Comparison of ENCODE assay signal across 28 cellular contexts in the genomic region with DNA sequence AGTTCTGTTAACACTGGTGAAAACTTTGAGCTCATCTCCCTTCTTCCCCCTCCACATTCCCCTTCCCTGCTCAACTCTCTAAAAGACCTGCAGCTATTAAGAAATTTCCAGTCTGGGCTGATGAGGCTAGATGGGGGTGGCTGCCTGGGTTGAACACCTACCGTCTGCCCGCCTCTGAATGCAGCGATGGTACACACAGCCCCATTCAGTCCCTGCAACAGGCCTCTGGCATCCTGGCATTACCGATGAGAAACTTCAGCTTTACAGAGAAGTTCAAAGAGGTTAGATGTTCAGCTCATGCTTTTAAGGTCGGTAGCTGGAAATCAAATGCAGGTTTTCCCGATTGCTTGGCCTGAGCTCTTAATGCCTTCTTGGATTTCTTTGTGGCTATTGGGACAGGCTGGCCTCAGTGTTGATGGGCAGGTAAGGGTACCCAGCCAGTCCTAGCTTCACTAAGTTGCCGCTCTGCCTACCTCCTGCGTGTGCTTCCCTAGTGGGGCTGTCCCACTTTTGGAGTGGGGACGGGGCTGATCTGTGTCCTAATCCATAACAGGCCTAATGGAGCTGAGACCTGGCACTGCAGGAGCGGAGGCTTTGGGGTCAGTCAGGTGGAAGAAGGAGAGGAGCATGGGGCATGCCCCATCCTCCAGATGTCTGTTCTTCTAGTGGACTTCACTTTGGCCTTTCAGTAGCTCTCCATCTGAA. TPM values are rescaled to one million over a fixed set of nuclear protein-coding genes. Genes with fewer than 3 reads are reported as not detected.
DNase-seq lines count a peak whose midpoint lies in the region; ATAC-seq and TF ChIP-seq lines count a peak whose summit lies in the region.
"Had no signal": no experiment of that assay in that cellular context is flagged by ENCODE, and none has a peak within 500 bp of the region (broad histone marks: within the 10 kb centered on the region; RNA-seq: fewer than 3 reads in every experiment).

No MANE protein-coding gene starts in this region.

- no peaks in the 10 kb centered on the region for H3K9me3 Mint-ChIP-seq in CD8-positive, alpha-beta T cell
- no peaks in the 10 kb centered on the region for H3K9me3 Mint-ChIP-seq in natural killer cell
- no peaks in the 10 kb centered on the region for H3K9me3 Mint-ChIP-seq in activated naive CD8-positive, alpha-beta T cell treated with anti-CD3 and anti-CD28 coated beads for 36 hours
- H3K9me3 Mint-ChIP-seq in effector memory CD8-positive, alpha-beta T cell: no peaks in the 10 kb centered on the region
- H3K9me3 Mint-ChIP-seq: activated naive CD8-positive, alpha-beta T cell treated with anti-CD3 and anti-CD28 coated beads, Interleukin-2, amount 50 U/mL, for 24 hours; CD4-positive, alpha-beta T cell had no signal

- H3K27ac ChIP-seq in CD8-positive, alpha-beta T cell (ENCODE audit: low read depth, low read length): no peak overlapping the region
- H3K27ac ChIP-seq in ascending aorta: peak overlapping the region; percentile 77 to 87
- H3K27ac ChIP-seq in thoracic aorta: peak overlapping the region; percentile 89
- H3K27ac ChIP-seq in testis: peak overlapping the region in 1 of 2 donors; percentile 79
- H3K27ac ChIP-seq: neutrophil, SK-N-MC had no signal

- ATAC-seq in CD8-positive, alpha-beta T cell: no peak
- ATAC-seq in natural killer cell (peak in 1 of 3 donors; percentile 24), thoracic aorta (ENCODE audit: insufficient number of reproducible peaks, low FRiP score, low read depth) (no peak)
- no peak for ATAC-seq in effector memory CD8-positive, alpha-beta T cell (replicated peaks)
- ATAC-seq: activated naive CD8-positive, alpha-beta T cell treated with anti-CD3 and anti-CD28 coated beads, Interleukin-2, amount 50 U/mL, for 24 hours; left lung; mucosa of descending colon; T-helper 17 cell had no signal

- DNase-seq in CD8-positive, alpha-beta T cell: no peak
- DNase-seq in ascending aorta (ENCODE audit: low spot score in 2 of 2) (peak in 1 of 2 donors; percentile 53), natural killer cell (no peak), thoracic aorta (ENCODE audit: low spot score) (no peak), testis (no peak), superior temporal gyrus (ENCODE audit: extremely low spot score) (no peak)
- no peak for DNase-seq in activated naive CD8-positive, alpha-beta T cell treated with anti-CD3 and anti-CD28 coated beads for 36 hours
- DNase-seq in effector memory CD8-positive, alpha-beta T cell: no peak
- DNase-seq: activated CD4-positive, alpha-beta T cell treated with anti-CD3 and anti-CD28 coated beads, Interleukin-2, amount 50 U/mL, for 1 hour; activated CD8-positive, alpha-beta memory T cell treated with anti-CD3 and anti-CD28 coated beads, Interleukin-2, amount 50 U/mL, for 4 hours; activated effector memory CD4-positive, alpha-beta T cell treated with Interleukin-2 at 50 U/mL for 16 hours; activated naive CD8-positive, alpha-beta T cell treated with anti-CD3 and anti-CD28 coated beads, Interleukin-2, amount 50 U/mL, for 24 hours; CD4-positive, alpha-beta T cell; cortex of kidney; DMS153; GDM1; heart left ventricle; Kasumi-1; left lung; mucosa of descending colon; NCI-H1048; NCI-H187 treated with DMSO at 0.1 percent for 48 hours; NCI-H2227 treated with DMSO at 0.1 percent for 48 hours; RPMI8226; stimulated activated CD4-positive, alpha-beta T cell treated with anti-CD3 and anti-CD28 coated beads, Interleukin-12 subunit alpha, Interleukin-12 subunit beta, amount 100 ng/mL, for 4 hours; T-helper 17 cell had no signal

- peaks cover 36% of the 10 kb centered on the region for H3K4me1 Mint-ChIP-seq in CD8-positive, alpha-beta T cell (ENCODE audit: low read depth)
- H3K4me1 Mint-ChIP-seq in natural killer cell: peaks cover 90 to 97% of the 10 kb centered on the region in 2 donors
- peaks cover 23% of the 10 kb centered on the region for H3K4me1 Mint-ChIP-seq in activated naive CD8-positive, alpha-beta T cell treated with anti-CD3 and anti-CD28 coated beads for 36 hours
- peaks cover 11 to 63% of the 10 kb centered on the region in 2 donors for H3K4me1 Mint-ChIP-seq in effector memory CD8-positive, alpha-beta T cell (ENCODE audit: low read depth in 2 of 2)

- TF ChIP-seq CTCF in CD8-positive, alpha-beta T cell (IDR thresholded peaks at IDR 0.05): no peak
- TF ChIP-seq CTCF in ascending aorta (IDR thresholded peaks at IDR 0.05): no peak
- TF ChIP-seq CTCF in natural killer cell (IDR thresholded peaks at IDR 0.05): no peak
- TF ChIP-seq CTCF in thoracic aorta (IDR thresholded peaks at IDR 0.05): no peak
- TF ChIP-seq CTCF in testis (IDR thresholded peaks at IDR 0.05): no peak

- no peaks in the 10 kb centered on the region for H3K36me3 Mint-ChIP-seq in CD8-positive, alpha-beta T cell
- H3K36me3 Mint-ChIP-seq in natural killer cell: no peaks in the 10 kb centered on the region
- H3K36me3 Mint-ChIP-seq in activated naive CD8-positive, alpha-beta T cell treated with anti-CD3 and anti-CD28 coated beads for 36 hours: no peaks in the 10 kb centered on the region
- H3K36me3 Mint-ChIP-seq in effector memory CD8-positive, alpha-beta T cell (ENCODE audit: insufficient read depth): peaks cover 36% of the 10 kb centered on the region

- 95 to 96% methylated on average over 10 of the region's 10 CpGs for WGBS in testis, 2 donors

- H3K27ac Mint-ChIP-seq in CD8-positive, alpha-beta T cell: peak overlapping the region; percentile 19
- H3K27ac Mint-ChIP-seq in natural killer cell: peak overlapping the region; percentile 63 to 78
- no peak overlapping the region for H3K27ac Mint-ChIP-seq in activated naive CD8-positive, alpha-beta T cell treated with anti-CD3 and anti-CD28 coated beads for 36 hours
- H3K27ac Mint-ChIP-seq in effector memory CD8-positive, alpha-beta T cell: peak overlapping the region in 1 of 2 donors; percentile 85
- H3K27ac Mint-ChIP-seq: activated naive CD8-positive, alpha-beta T cell treated with anti-CD3 and anti-CD28 coated beads, Interleukin-2, amount 50 U/mL, for 24 hours; CD4-positive, alpha-beta T cell; T-helper 17 cell had no signal

- intact Hi-C loops in CD8-positive, alpha-beta T cell (cut with DNase I, micrococcal nuclease): loop anchor here in 1 of 2 experiments (10.0 kb wide), 1 partner anchor 46 kb away; no protein-coding TSS in a partner anchor
- intact Hi-C loops in ascending aorta (cut with DNase I) (no loop called here), natural killer cell (cut with micrococcal nuclease) (loop anchor here (5.0 kb wide), 1 partner anchor 34 kb away; no protein-coding TSS in a partner anchor), testis (cut with DNase I; ENCODE audit: low total_unique reads) (no loop called here)

- H3K4me3 Mint-ChIP-seq in CD8-positive, alpha-beta T cell: no peak overlapping the region
- peak overlapping the region; percentile 89 for H3K4me3 Mint-ChIP-seq in natural killer cell
- H3K4me3 Mint-ChIP-seq in activated naive CD8-positive, alpha-beta T cell treated with anti-CD3 and anti-CD28 coated beads for 36 hours: no peak overlapping the region
- peak overlapping the region in 1 of 2 donors; percentile 70 for H3K4me3 Mint-ChIP-seq in effector memory CD8-positive, alpha-beta T cell
- H3K4me3 Mint-ChIP-seq: activated naive CD8-positive, alpha-beta T cell treated with anti-CD3 and anti-CD28 coated beads, Interleukin-2, amount 50 U/mL, for 24 hours; CD4-positive, alpha-beta T cell; T-helper 17 cell had no signal

- no peaks in the 10 kb centered on the region for H3K9me3 ChIP-seq in CD8-positive, alpha-beta T cell (ENCODE audit: low read length)
- no peaks in the 10 kb centered on the region for H3K9me3 ChIP-seq in ascending aorta
- H3K9me3 ChIP-seq in thoracic aorta: no peaks in the 10 kb centered on the region
- no peaks in the 10 kb centered on the region for H3K9me3 ChIP-seq in testis
- H3K9me3 ChIP-seq: heart left ventricle, left lung, mucosa of descending colon, neutrophil had no signal

- H3K36me3 ChIP-seq in CD8-positive, alpha-beta T cell (ENCODE audit: insufficient read depth, low read length): no peaks in the 10 kb centered on the region
- peaks cover 12 to 42% of the 10 kb centered on the region in 2 donors for H3K36me3 ChIP-seq in ascending aorta
- H3K36me3 ChIP-seq in thoracic aorta: peaks cover 29% of the 10 kb centered on the region
- H3K36me3 ChIP-seq in testis (ENCODE audit: low read depth, missing control alignments): no peaks in the 10 kb centered on the region
- H3K36me3 ChIP-seq: left lung, neutrophil had no signal

- CTCF ChIA-PET in CD8-positive, alpha-beta T cell (lab: Charles Lee): interaction anchor here (0.9 to 2.6 kb wide), 8 partner anchors 8 to 152 kb away, joined by 3 to 11 read pairs (median 4); no protein-coding TSS in a partner anchor

- TF ChIP-seq POLR2A in testis (IDR thresholded peaks at IDR 0.05): no peak

- no peaks in the 10 kb centered on the region for H3K27me3 ChIP-seq in CD8-positive, alpha-beta T cell (ENCODE audit: insufficient read depth, low read length)
- H3K27me3 ChIP-seq in ascending aorta (no peaks in the 10 kb centered on the region), thoracic aorta (replicated peaks; ENCODE audit: insufficient read depth) (no peaks in the 10 kb centered on the region), testis (no peaks in the 10 kb centered on the region)
- H3K27me3 ChIP-seq: heart left ventricle, left lung, neutrophil had no signal

- POLR2A ChIA-PET in CD8-positive, alpha-beta T cell (lab: Charles Lee): interaction anchor here (0.9 to 1.2 kb wide), 4 partner anchors 17 to 50 kb away, joined by 3 to 4 read pairs (median 4); a partner anchor contains a TSS

- no peak overlapping the region for H3K4me3 ChIP-seq in CD8-positive, alpha-beta T cell (ENCODE audit: low read depth, low read length)
- H3K4me3 ChIP-seq in ascending aorta (peak overlapping the region in 1 of 2 donors; percentile 44), thoracic aorta (peak overlapping the region; percentile 24), testis (no peak overlapping the region)
- H3K4me3 ChIP-seq: heart left ventricle, left lung, mucosa of descending colon, SK-N-MC had no signal

- peaks cover 19% of the 10 kb centered on the region for H3K4me1 ChIP-seq in CD8-positive, alpha-beta T cell (ENCODE audit: insufficient read depth, low read length)
- H3K4me1 ChIP-seq in ascending aorta (peaks cover 32 to 86% of the 10 kb centered on the region in 2 donors), thoracic aorta (ENCODE audit: control insufficient read depth in 1 of 2, low read depth in 2 of 2) (peaks cover 82 to 99% of the 10 kb centered on the region in 2 donors), testis (peaks cover 9% of the 10 kb centered on the region)

- H3K27me3 Mint-ChIP-seq in CD8-positive, alpha-beta T cell (ENCODE audit: low read depth): peaks cover 8% of the 10 kb centered on the region
- H3K27me3 Mint-ChIP-seq in natural killer cell (ENCODE audit: low read depth in 2 of 2): no peaks in the 10 kb centered on the region
- H3K27me3 Mint-ChIP-seq in activated naive CD8-positive, alpha-beta T cell treated with anti-CD3 and anti-CD28 coated beads for 36 hours: no peaks in the 10 kb centered on the region
- H3K27me3 Mint-ChIP-seq in effector memory CD8-positive, alpha-beta T cell: peaks cover 26 to 54% of the 10 kb centered on the region in 2 donors

RNA-seq across cellular contexts. Expression of a gene that starts 49.1 kb away (rescaled TPM):
- 10 to 100 TPM; 15.3 to 18.3 TPM for total RNA-seq in CD8-positive, alpha-beta T cell
- total RNA-seq in ascending aorta (344 TPM), natural killer cell (100 to 1,000 TPM; 104 to 224 (median 156) TPM), thoracic aorta (100 to 1,000 TPM; 314 to 545 TPM), testis (10 to 100 TPM; 51.5 to 88.5 TPM)
- polyA plus RNA-seq in testis (ENCODE audit: insufficient read depth, low read depth, low replicate concordance): 11.4 TPM
- total RNA-seq in activated naive CD8-positive, alpha-beta T cell treated with anti-CD3 and anti-CD28 coated beads for 36 hours: 1 to 10 TPM; 1.7 to 2.1 TPM

Comparison
In these comparisons a context has a peak if more than half of its experiments do, and no peak if none do; other contexts are left out.
1. RNA of a gene that starts 49.1 kb away (total RNA-seq): 314 to 545 TPM in thoracic aorta, 344 TPM in ascending aorta (single experiment), 104 to 224 TPM in natural killer cell, 51.5 to 88.5 TPM in testis and 15.3 to 18.3 TPM in CD8-positive, alpha-beta T cell; 1.7 to 2.1 TPM in activated naive CD8-positive, alpha-beta T cell treated with anti-CD3 and anti-CD28 coated beads for 36 hours; every median in the first group is over 4 times any median in the second.